In genomic region chr16:4293822-4294457, GRCh38 we compare ENCODE assay signal across 8 cellular contexts. TPM values are rescaled to one million over a fixed set of nuclear protein-coding genes. Genes with fewer than 3 reads are reported as not detected.
A peak's percentile ranks its signal among the peaks of the same experiment; 100 is the strongest.
DNase-seq lines count a peak whose midpoint lies in the region; ATAC-seq and TF ChIP-seq lines count a peak whose summit lies in the region.

No MANE protein-coding gene starts in this region.

- POLR2A ChIA-PET in GM10248 (lab: Yijun Ruan, JAX), result no interaction called here

- H3K9me3 Mint-ChIP-seq in nephron progenitor cell, result no peaks in the 10 kb centered on the region

- no peaks in the 10 kb centered on the region for H3K9me3 ChIP-seq in esophagus muscularis mucosa

- no peaks in the 10 kb centered on the region for H3K36me3 ChIP-seq in esophagus muscularis mucosa

- ATAC-seq in GM21619 (IDR thresholded peaks at IDR 0.05; ENCODE audit: unreplicated experiment), result no peak
- no peak for ATAC-seq in HG03378 (IDR thresholded peaks at IDR 0.05; ENCODE audit: unreplicated experiment)
- no peak for ATAC-seq in GM21423 (IDR thresholded peaks at IDR 0.05; ENCODE audit: unreplicated experiment)

- no peak for TF ChIP-seq EP300 in esophagus muscularis mucosa (IDR thresholded peaks at IDR 0.05)

- TF ChIP-seq POLR2A in esophagus muscularis mucosa (IDR thresholded peaks at IDR 0.05; ENCODE audit: low read depth), result no peak

- H3K27ac Mint-ChIP-seq in nephron progenitor cell, result peak overlapping the region; percentile 96

- CTCF ChIA-PET in GM10248 (lab: Yijun Ruan, JAX), result interaction anchor here (0.8 to 2.7 kb wide), 4 partner anchors 10 to 109 kb away, joined by 3 to 8 read pairs (median 4); no protein-coding TSS in a partner anchor

- H3K27me3 ChIP-seq in esophagus muscularis mucosa, result no peaks in the 10 kb centered on the region

- peaks cover 3% of the 10 kb centered on the region for H3K27me3 Mint-ChIP-seq in nephron progenitor cell (ENCODE audit: low read depth, poor library complexity)

- intact Hi-C loops in esophagus muscularis mucosa (cut with DNase I), result no loop called here

- WGBS in esophagus muscularis mucosa, result 14% methylated on average over 14 of the region's 20 CpGs

- H3K4me1 Mint-ChIP-seq in nephron progenitor cell, result peaks cover 69% of the 10 kb centered on the region

- H3K36me3 Mint-ChIP-seq in nephron progenitor cell (ENCODE audit: low read depth), result no peaks in the 10 kb centered on the region

- no peak for TF ChIP-seq CTCF in GM10248 (IDR thresholded peaks at IDR 0.05; ENCODE audit: control extremely low read depth, extremely low read depth, low read depth, missing control alignments)
- no peak for TF ChIP-seq CTCF in esophagus muscularis mucosa (IDR thresholded peaks at IDR 0.05)
- no peak for TF ChIP-seq CTCF in nephron progenitor cell (IDR thresholded peaks at IDR 0.05)

- H3K4me1 ChIP-seq in esophagus muscularis mucosa, result peaks cover 36 to 61% (median 50%) of the 10 kb centered on the region in 4 donors

- DNase-seq in GM10248 (ENCODE audit: extremely low spot score) (peak; percentile 8), NCI-H748 (lab: John Stamatoyannopoulos, UW; ENCODE audit: unreplicated experiment) (peak; percentile 46), esophagus muscularis mucosa (ENCODE audit: extremely low spot score) (no peak), nephron progenitor cell (peak; percentile 81), SKM-1 treated with dmso at 0.1 percent for 144 hours (lab: John Stamatoyannopoulos, UW; ENCODE audit: unreplicated experiment) (no peak)

- peak overlapping the region; percentile 65 to 79 (median 73) for H3K27ac ChIP-seq in esophagus muscularis mucosa (replicated peaks in 1 of 4)

- peak overlapping the region in 3 of 4 donors; percentile 6 to 13 (median 6) for H3K4me3 ChIP-seq in esophagus muscularis mucosa

- H3K4me3 Mint-ChIP-seq in nephron progenitor cell, result peak overlapping the region; percentile 73

RNA-seq across cellular contexts. Expression of gene TFAP4, which starts 21.1 kb away (rescaled TPM):
- 1 to 10 TPM; 2.8 to 4.6 (median 3.7) TPM for total RNA-seq in esophagus muscularis mucosa

RNA-seq across cellular contexts. Expression of gene GLIS2, which starts 21.9 kb away (rescaled TPM):
- 10 to 100 TPM; 10.8 to 32.6 (median 14.9) TPM for total RNA-seq in esophagus muscularis mucosa

RNA-seq across cellular contexts. Expression of gene SRL, which starts 52.1 kb away (rescaled TPM):
- 1 to 10 TPM in 3 of 4 donors, under 1 TPM in 1; 0.83 to 2.2 (median 1.5) TPM for total RNA-seq in esophagus muscularis mucosa

RNA-seq across cellular contexts. Expression of gene PAM16, which starts 57.2 kb away (rescaled TPM):
- total RNA-seq in esophagus muscularis mucosa, result 10 to 100 TPM; 24.5 to 44.1 (median 40.2) TPM

Comparison
In these comparisons a context has a peak if more than half of its experiments do, and no peak if none do; other contexts are left out.
1. DNase-seq: peak in GM10248 (single experiment), NCI-H748 (single experiment) and nephron progenitor cell (single experiment); none in esophagus muscularis mucosa (single experiment) and SKM-1 treated with dmso at 0.1 percent for 144 hours (single experiment).